17 cellular contexts compared by ENCODE assay signal in the genomic region with DNA sequence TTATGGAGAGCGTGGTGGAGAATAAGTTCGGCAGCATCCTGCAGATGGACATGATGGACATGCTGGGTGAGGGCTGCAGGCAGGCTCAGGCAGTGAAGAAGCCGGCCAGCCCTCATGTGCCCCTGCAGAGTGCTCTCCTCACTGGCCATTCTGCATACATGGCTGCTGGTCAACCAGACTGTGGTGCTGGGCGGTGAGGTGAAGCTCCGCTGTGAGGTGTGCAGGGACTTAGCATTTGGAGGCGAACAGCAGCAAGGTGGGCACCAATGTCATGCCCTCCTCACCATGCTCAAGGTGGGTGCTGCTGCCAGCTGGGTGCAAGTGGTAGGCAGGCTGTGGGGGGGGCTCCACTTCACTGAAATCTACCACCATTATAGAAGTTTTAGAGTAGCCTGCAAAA. TPM values are rescaled to one million over a fixed set of nuclear protein-coding genes. Genes with fewer than 3 reads are reported as not detected.
DNase-seq lines count a peak whose midpoint lies in the region; ATAC-seq and TF ChIP-seq lines count a peak whose summit lies in the region.
"Had no signal": no experiment of that assay in that cellular context is flagged by ENCODE, and none has a peak within 500 bp of the region (broad histone marks: within the 10 kb centered on the region; RNA-seq: fewer than 3 reads in every experiment).

No MANE protein-coding gene starts in this region.

- H3K23ac ChIP-seq in neuronal stem cell (ENCODE audit: low read depth, low read length, poor library complexity): no peak overlapping the region

- H3K4me3 Mint-ChIP-seq in activated CD4-positive, alpha-beta T cell treated with anti-CD3 and anti-CD28 coated beads, Interleukin-2, amount 10 ng/mL, durations not matched to agents 24 days and 14 days: no peak overlapping the region
- H3K4me3 Mint-ChIP-seq: CD4-positive, alpha-beta memory T cell had no signal

- H3K9me3 Mint-ChIP-seq in activated CD4-positive, alpha-beta T cell treated with anti-CD3 and anti-CD28 coated beads, Interleukin-2, amount 10 ng/mL, durations not matched to agents 24 days and 14 days: peaks cover 16% of the 10 kb centered on the region

- H3K36me3 ChIP-seq in HUES48 (ENCODE audit: control insufficient read depth, insufficient read depth, low read length) (no peaks in the 10 kb centered on the region), neuronal stem cell (replicated peaks in 1 of 2; ENCODE audit: control insufficient read depth in 2 of 2, insufficient read depth in 2 of 2, low read length in 2 of 2) (no peaks in the 10 kb centered on the region), spleen (no peaks in the 10 kb centered on the region)

- ATAC-seq in HG02973 (IDR thresholded peaks at IDR 0.05; ENCODE audit: unreplicated experiment): no peak

- H2BK5ac ChIP-seq in neuronal stem cell (ENCODE audit: low read length): no peak overlapping the region

- no CpG with 5 or more reads among the region's 6 CpGs for WGBS in neuronal stem cell (ENCODE audit: extremely low coverage in 2 of 2, insufficient read length in 2 of 2, insufficient replicate concordance in 1 of 2), 2 donors
- 91 to 98% (median 96%) methylated on average over 4 to 6 of the region's 6 CpGs for WGBS in spleen, 5 donors

- H3K27me3 Mint-ChIP-seq in activated CD4-positive, alpha-beta T cell treated with anti-CD3 and anti-CD28 coated beads, Interleukin-2, amount 10 ng/mL, durations not matched to agents 24 days and 14 days: no peaks in the 10 kb centered on the region

- H3K9me3 ChIP-seq in HUES48 (ENCODE audit: control insufficient read depth, insufficient read depth, low read length) (peaks cover 91% of the 10 kb centered on the region), neuronal stem cell (replicated peaks in 1 of 2; ENCODE audit: control insufficient read depth in 2 of 2, insufficient read depth in 1 of 2, low read depth in 1 of 2, low read length in 2 of 2) (peaks cover 3 to 36% of the 10 kb centered on the region in 2 donors), spleen (peaks cover 0 to 80% (median 32%) of the 10 kb centered on the region in 8 donors)

- H3K18ac ChIP-seq in neuronal stem cell (ENCODE audit: low read length): no peak overlapping the region

- DNase-seq in neuronal stem cell (ENCODE audit: low spot score): no peak
- DNase-seq in spleen: peak; percentile 41
- no peak for DNase-seq in activated CD4-positive, alpha-beta T cell treated with anti-CD3 and anti-CD28 coated beads, Interleukin-2, amount 10 ng/mL, durations not matched to agents 24 days and 14 days
- no peak for DNase-seq in activated gamma-delta T cell treated with Interleukin-2 at 50 U/mL for 16 hours
- DNase-seq: C1 segment of cervical spinal cord; Calu3; CD4-positive, alpha-beta memory T cell; COR-L47; DMS53; DMS79 treated with DMSO at 0.1 percent for 48 hours; GF-D8; GOT3; H7; HCEC 1CT had no signal

- no peak for TF ChIP-seq CTCF in spleen (IDR thresholded peaks at IDR 0.05 in 8 of 11, conservative IDR thresholded peaks at IDR 0.05 in 3 of 11)

- H3K4ac ChIP-seq in neuronal stem cell (ENCODE audit: low read length): no peak overlapping the region

- H3K14ac ChIP-seq in neuronal stem cell (ENCODE audit: low read length): no peak overlapping the region

- H3K27me3 ChIP-seq in HUES48 (ENCODE audit: control insufficient read depth, insufficient read depth, low read length) (no peaks in the 10 kb centered on the region), neuronal stem cell (ENCODE audit: control insufficient read depth in 3 of 3, insufficient read depth in 3 of 3, low read depth in 1 of 3, low read length in 3 of 3) (no peaks in the 10 kb centered on the region), spleen (replicated peaks in 1 of 7) (peaks cover 0 to 15% (median 3%) of the 10 kb centered on the region in 7 donors)

- H2BK12ac ChIP-seq in neuronal stem cell (ENCODE audit: low read length): no peak overlapping the region

- H3K4me2 ChIP-seq in neuronal stem cell (ENCODE audit: insufficient read depth, low read length, poor library complexity, severe bottlenecking): no peak overlapping the region

- TF ChIP-seq POLR2A in spleen (IDR thresholded peaks at IDR 0.05): no peak

- H3K4me1 ChIP-seq in HUES48 (ENCODE audit: control insufficient read depth, insufficient read depth, low read length) (no peaks in the 10 kb centered on the region), neuronal stem cell (ENCODE audit: control insufficient read depth in 2 of 2, insufficient read depth in 1 of 2, low read depth in 1 of 2, low read length in 2 of 2) (no peaks in the 10 kb centered on the region), spleen (no peaks in the 10 kb centered on the region)

- H3K27ac ChIP-seq in HUES48 (ENCODE audit: low read depth, low read length) (no peak overlapping the region), neuronal stem cell (replicated peaks; ENCODE audit: low read length) (no peak overlapping the region), spleen (no peak overlapping the region)

- H3K4me3 ChIP-seq in HUES48 (ENCODE audit: low read depth, low read length) (peak overlapping the region; percentile 26), neuronal stem cell (ENCODE audit: low read length in 2 of 2) (peak overlapping the region in 1 of 2 donors; percentile 68), spleen (no peak overlapping the region)

- H4K8ac ChIP-seq in neuronal stem cell (ENCODE audit: low read depth, low read length): peak overlapping the region; percentile 30

- intact Hi-C loops in spleen (cut with DNase I; ENCODE audit: low total_unique reads): no loop called here
- intact Hi-C loops in activated CD4-positive, alpha-beta T cell treated with anti-CD3 and anti-CD28 coated beads, Interleukin-2, amount 10 ng/mL, durations not matched to agents 24 days and 14 days (cut with micrococcal nuclease): no loop called here

- no peak overlapping the region for H2AFZ ChIP-seq in neuronal stem cell (ENCODE audit: low read length)

- H3K4me1 Mint-ChIP-seq in activated CD4-positive, alpha-beta T cell treated with anti-CD3 and anti-CD28 coated beads, Interleukin-2, amount 10 ng/mL, durations not matched to agents 24 days and 14 days: no peaks in the 10 kb centered on the region

- no peak overlapping the region for H3K27ac Mint-ChIP-seq in activated CD4-positive, alpha-beta T cell treated with anti-CD3 and anti-CD28 coated beads, Interleukin-2, amount 10 ng/mL, durations not matched to agents 24 days and 14 days
- H3K27ac Mint-ChIP-seq: CD4-positive, alpha-beta memory T cell had no signal

- no peaks in the 10 kb centered on the region for H3K79me1 ChIP-seq in neuronal stem cell (ENCODE audit: low read depth, low read length)

- no peak overlapping the region for H2AK5ac ChIP-seq in neuronal stem cell (ENCODE audit: low read depth, low read length)

- H4K91ac ChIP-seq in neuronal stem cell (ENCODE audit: low read depth, low read length, poor library complexity): no peak overlapping the region

- H3K36me3 Mint-ChIP-seq in activated CD4-positive, alpha-beta T cell treated with anti-CD3 and anti-CD28 coated beads, Interleukin-2, amount 10 ng/mL, durations not matched to agents 24 days and 14 days (ENCODE audit: low read depth): no peaks in the 10 kb centered on the region
- H3K36me3 Mint-ChIP-seq: CD4-positive, alpha-beta memory T cell had no signal

- H3K9ac ChIP-seq in HUES48 (ENCODE audit: low read depth, low read length): no peak overlapping the region
- H3K9ac ChIP-seq in neuronal stem cell (ENCODE audit: low read depth, low read length, poor library complexity): no peak overlapping the region

- H2BK15ac ChIP-seq in neuronal stem cell (ENCODE audit: low read length): no peak overlapping the region

- H2BK120ac ChIP-seq in neuronal stem cell (ENCODE audit: low read depth, low read length): no peak overlapping the region

RNA-seq across cellular contexts. Expression of gene ZNF492, which starts 5.7 kb away (rescaled TPM):
- not detected for polyA plus RNA-seq in neuronal stem cell (2013, experiment 1 of 2)
- polyA plus RNA-seq in neuronal stem cell (2013, experiment 2 of 2): not detected
- 1 to 10 TPM in 2 of 7 donors, under 1 TPM in 4, not detected in 1; 0.34 to 1.3 (median 0.83) TPM for total RNA-seq in spleen
- polyA plus RNA-seq in spleen: under 1 TPM; 0.04 to 0.33 (median 0.06) TPM
- 0.26 and 0.33 TPM in 2 replicates for total RNA-seq in activated CD4-positive, alpha-beta T cell treated with anti-CD3 and anti-CD28 coated beads, Interleukin-2, amount 10 ng/mL, durations not matched to agents 24 days and 14 days
- total RNA-seq: A673, Calu3, H7 had no signal
